In the genomic region with DNA sequence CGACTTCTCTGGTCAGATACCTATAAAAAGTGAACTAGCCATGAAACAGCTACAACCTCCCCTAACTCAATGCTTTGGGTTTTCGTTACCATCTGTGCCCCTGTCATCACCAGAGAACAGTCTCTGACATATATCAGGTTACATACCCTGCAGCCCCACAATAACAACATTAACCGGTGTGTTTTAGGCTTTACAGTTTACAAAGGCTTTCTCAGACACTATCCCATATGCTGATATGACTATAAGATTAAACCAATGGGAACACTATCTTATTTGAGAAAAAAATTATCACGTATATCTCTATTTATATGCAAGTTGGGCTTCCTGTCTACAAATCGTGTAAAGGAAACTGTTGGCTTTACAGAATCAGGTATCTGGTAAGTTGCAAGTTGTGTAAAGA, we compare ENCODE assay signal across 23 cellular contexts.
"Had no signal": no experiment of that assay in that cellular context is flagged by ENCODE, and none has a peak within 500 bp of the region (broad histone marks: within the 10 kb centered on the region; RNA-seq: fewer than 3 reads in every experiment).

No MANE protein-coding gene starts in this region.

- H3K4me1 Mint-ChIP-seq: activated B cell treated with CpG ODN at 0.5 μM for 24 hours; activated CD4-positive, alpha-beta memory T cell treated with anti-CD3 and anti-CD28 coated beads, Interleukin-2, amount 10 ng/mL, durations not matched to agents 7 days and 5 days; activated CD8-positive, alpha-beta memory T cell treated with anti-CD3 and anti-CD28 coated beads, Interleukin-2, amount 10 ng/mL, durations not matched to agents 7 days and 5 days; activated naive CD8-positive, alpha-beta T cell treated with anti-CD3 and anti-CD28 coated beads for 36 hours; activated T-helper 17 cell treated with anti-CD3 and anti-CD28 coated beads, Interleukin-2, amount 50 U/mL, for 72 hours had no signal

- FAIRE-seq: urothelium cell line had no signal

- H3K27ac ChIP-seq: dorsolateral prefrontal cortex, thyroid gland had no signal

- H3K9me3 ChIP-seq: thyroid gland had no signal

- H3K4me3 Mint-ChIP-seq: activated B cell treated with CpG ODN at 0.5 μM for 24 hours; activated CD4-positive, alpha-beta memory T cell treated with anti-CD3 and anti-CD28 coated beads, Interleukin-2, amount 10 ng/mL, durations not matched to agents 7 days and 5 days; activated CD8-positive, alpha-beta memory T cell treated with anti-CD3 and anti-CD28 coated beads, Interleukin-2, amount 10 ng/mL, durations not matched to agents 7 days and 5 days; activated naive CD8-positive, alpha-beta T cell treated with anti-CD3 and anti-CD28 coated beads for 36 hours; activated T-helper 17 cell treated with anti-CD3 and anti-CD28 coated beads, Interleukin-2, amount 50 U/mL, for 72 hours; nephron progenitor cell; T-helper 2 cell treated with Interferon-gamma antibody and Interleukin-4, amounts not matched to agents 5 μg/mL and 100 μg/mL, for 36 hours had no signal

- H3K27ac Mint-ChIP-seq: activated B cell treated with CpG ODN at 0.5 μM for 24 hours; activated CD4-positive, alpha-beta memory T cell treated with anti-CD3 and anti-CD28 coated beads, Interleukin-2, amount 10 ng/mL, durations not matched to agents 7 days and 5 days; activated CD8-positive, alpha-beta memory T cell treated with anti-CD3 and anti-CD28 coated beads, Interleukin-2, amount 10 ng/mL, durations not matched to agents 7 days and 5 days; activated naive CD8-positive, alpha-beta T cell treated with anti-CD3 and anti-CD28 coated beads for 36 hours; activated T-helper 17 cell treated with anti-CD3 and anti-CD28 coated beads, Interleukin-2, amount 50 U/mL, for 72 hours; nephron progenitor cell; T-helper 2 cell treated with Interferon-gamma antibody and Interleukin-4, amounts not matched to agents 5 μg/mL and 100 μg/mL, for 36 hours had no signal

- H3K36me3 ChIP-seq: thyroid gland had no signal

- DNase-seq: activated B cell treated with CpG ODN at 0.5 μM for 24 hours; activated CD4-positive, alpha-beta memory T cell treated with anti-CD3 and anti-CD28 coated beads, Interleukin-2, amount 10 ng/mL, durations not matched to agents 7 days and 5 days; activated CD4-positive, alpha-beta T cell treated with anti-CD3 and anti-CD28 coated beads for 48 hours; activated CD8-positive, alpha-beta memory T cell treated with anti-CD3 and anti-CD28 coated beads, Interleukin-2, amount 10 ng/mL, durations not matched to agents 7 days and 5 days; activated naive CD4-positive, alpha-beta T cell; activated naive CD8-positive, alpha-beta T cell treated with anti-CD3 and anti-CD28 coated beads for 36 hours; activated T-cell treated with anti-CD3 and anti-CD28 coated beads, Interleukin-2, amount 50 U/mL, for 1 hour; amniotic stem cell; central memory CD4-positive, alpha-beta T cell; dorsolateral prefrontal cortex; hippocampal formation; islet precursor cell; left colon; nephron progenitor cell; occipital lobe; retina; stimulated activated CD4-positive, alpha-beta T cell treated with anti-CD3 and anti-CD28 coated beads, Interleukin-2, amount 100 ng/mL, for 24 hours; stimulated activated naive CD4-positive, alpha-beta T cell treated with Interleukin-2 at 50 U/mL for 16 hours; thyroid gland had no signal

- H3K9me3 Mint-ChIP-seq: activated B cell treated with CpG ODN at 0.5 μM for 24 hours; activated CD4-positive, alpha-beta memory T cell treated with anti-CD3 and anti-CD28 coated beads, Interleukin-2, amount 10 ng/mL, durations not matched to agents 7 days and 5 days; activated naive CD8-positive, alpha-beta T cell treated with anti-CD3 and anti-CD28 coated beads for 36 hours; activated T-helper 17 cell treated with anti-CD3 and anti-CD28 coated beads, Interleukin-2, amount 50 U/mL, for 72 hours; nephron progenitor cell; T-helper 2 cell treated with Interferon-gamma antibody and Interleukin-4, amounts not matched to agents 5 μg/mL and 100 μg/mL, for 36 hours had no signal

- ATAC-seq: activated CD8-positive, alpha-beta memory T cell treated with anti-CD3 and anti-CD28 coated beads, Interleukin-2, amount 10 ng/mL, durations not matched to agents 7 days and 5 days; activated T-helper 17 cell treated with anti-CD3 and anti-CD28 coated beads, Interleukin-2, amount 50 U/mL, for 72 hours; left colon had no signal

- H3K4me3 ChIP-seq: dorsolateral prefrontal cortex, lung, thyroid gland had no signal

- H3K36me3 Mint-ChIP-seq: activated CD8-positive, alpha-beta memory T cell treated with anti-CD3 and anti-CD28 coated beads, Interleukin-2, amount 10 ng/mL, durations not matched to agents 7 days and 5 days; activated naive CD8-positive, alpha-beta T cell treated with anti-CD3 and anti-CD28 coated beads for 36 hours had no signal

- H3K27me3 ChIP-seq: dorsolateral prefrontal cortex, thyroid gland had no signal

- H3K27me3 Mint-ChIP-seq: activated B cell treated with CpG ODN at 0.5 μM for 24 hours; activated CD4-positive, alpha-beta memory T cell treated with anti-CD3 and anti-CD28 coated beads, Interleukin-2, amount 10 ng/mL, durations not matched to agents 7 days and 5 days; activated CD8-positive, alpha-beta memory T cell treated with anti-CD3 and anti-CD28 coated beads, Interleukin-2, amount 10 ng/mL, durations not matched to agents 7 days and 5 days; activated naive CD8-positive, alpha-beta T cell treated with anti-CD3 and anti-CD28 coated beads for 36 hours; activated T-helper 17 cell treated with anti-CD3 and anti-CD28 coated beads, Interleukin-2, amount 50 U/mL, for 72 hours had no signal
